In genomic region chr7:132771301-132771730, GRCh38 we compare ENCODE assay signal across 12 cellular contexts.
DNase-seq lines count a peak whose midpoint lies in the region; ATAC-seq, FAIRE-seq and TF ChIP-seq lines count a peak whose summit lies in the region.
"Had no signal": no experiment of that assay in that cellular context is flagged by ENCODE, and none has a peak within 500 bp of the region (broad histone marks: within the 10 kb centered on the region; RNA-seq: fewer than 3 reads in every experiment).

No MANE protein-coding gene starts in this region.

- no peaks in the 10 kb centered on the region for H3K27me3 Mint-ChIP-seq in T-helper 1 cell treated with Interleukin-12 subunit alpha and Interleukin-12 subunit beta and Interleukin-4 antibody, amounts not matched to agents 30 μg/mL and 1 μg/mL, for 36 hours (ENCODE audit: low read depth)
- H3K27me3 Mint-ChIP-seq: progenitor cell of endocrine pancreas had no signal

- peaks cover 15% of the 10 kb centered on the region for H3K4me1 Mint-ChIP-seq in T-helper 1 cell treated with Interleukin-12 subunit alpha and Interleukin-12 subunit beta and Interleukin-4 antibody, amounts not matched to agents 30 μg/mL and 1 μg/mL, for 36 hours (ENCODE audit: low read depth)

- peak; percentile 35 for DNase-seq in activated naive CD4-positive, alpha-beta T cell treated with anti-CD3 and anti-CD28 coated beads, Interleukin-2, amount 50 U/mL, for 16 hours
- peak; percentile 30 for DNase-seq in stimulated activated CD4-positive, alpha-beta T cell treated with anti-CD3 and anti-CD28 coated beads, Interleukin-15, amount 100 ng/mL, for 24 hours
- DNase-seq in NCI-H1930 (lab: John Stamatoyannopoulos, UW) = no peak
- DNase-seq in GM12891 (ENCODE audit: insufficient read length, low spot score) = no peak
- DNase-seq in NCI-H1092 (lab: John Stamatoyannopoulos, UW) = no peak
- no peak for DNase-seq in MV-4-11 (lab: John Stamatoyannopoulos, UW)
- DNase-seq: NCI-H2081 treated with DMSO at 0.1 percent for 48 hours had no signal

- H3K9me3 Mint-ChIP-seq in T-helper 1 cell treated with Interleukin-12 subunit alpha and Interleukin-12 subunit beta and Interleukin-4 antibody, amounts not matched to agents 30 μg/mL and 1 μg/mL, for 36 hours = peaks cover 18% of the 10 kb centered on the region

- no peak for TF ChIP-seq POLR2A in GM12891 (IDR thresholded peaks at IDR 0.05; ENCODE audit: low read depth, low read length)

- no peak overlapping the region for H3K4me3 Mint-ChIP-seq in T-helper 1 cell treated with Interleukin-12 subunit alpha and Interleukin-12 subunit beta and Interleukin-4 antibody, amounts not matched to agents 30 μg/mL and 1 μg/mL, for 36 hours
- H3K4me3 Mint-ChIP-seq: IgD-negative memory B cell had no signal

- no peak for FAIRE-seq in GM12891 (lab: Jason Lieb, UNC)

- H3K27ac Mint-ChIP-seq in T-helper 1 cell treated with Interleukin-12 subunit alpha and Interleukin-12 subunit beta and Interleukin-4 antibody, amounts not matched to agents 30 μg/mL and 1 μg/mL, for 36 hours = peak overlapping the region; percentile 53
- H3K27ac Mint-ChIP-seq: progenitor cell of endocrine pancreas had no signal

- ATAC-seq in GM21423 (IDR thresholded peaks at IDR 0.05; ENCODE audit: unreplicated experiment) = peak; percentile 59
- ATAC-seq: HCT116 had no signal

- H3K36me3 Mint-ChIP-seq in T-helper 1 cell treated with Interleukin-12 subunit alpha and Interleukin-12 subunit beta and Interleukin-4 antibody, amounts not matched to agents 30 μg/mL and 1 μg/mL, for 36 hours (ENCODE audit: low read depth) = peaks cover 5% of the 10 kb centered on the region
- H3K36me3 Mint-ChIP-seq: IgD-negative memory B cell had no signal

TF ChIP-seq in GM12891, 5 proteins besides CTCF, POLR2A, EP300 and RAD21:
- TF ChIP-seq SPI1 (IDR thresholded peaks at IDR 0.05; ENCODE audit: low read depth, low read length) (no peak), PAX5 (IDR thresholded peaks at IDR 0.05; ENCODE audit: insufficient read depth, low read length, severe bottlenecking) (no peak), POU2F2 (IDR thresholded peaks at IDR 0.05; ENCODE audit: low read depth, low read length) (no peak), TAF1 (IDR thresholded peaks at IDR 0.05; ENCODE audit: low read depth, low read length) (no peak), POLR2AphosphoS5 (IDR thresholded peaks at IDR 0.05; ENCODE audit: low read depth, low read length) (no peak)

Comparison
In these comparisons a context has a peak if more than half of its experiments do, and no peak if none do; other contexts are left out.
1. DNase-seq: peak in activated naive CD4-positive, alpha-beta T cell treated with anti-CD3 and anti-CD28 coated beads, Interleukin-2, amount 50 U/mL, for 16 hours (single experiment) and stimulated activated CD4-positive, alpha-beta T cell treated with anti-CD3 and anti-CD28 coated beads, Interleukin-15, amount 100 ng/mL, for 24 hours (single experiment); none in NCI-H1930 (0 of 2), GM12891 (single experiment), NCI-H1092 (single experiment) and MV-4-11 (single experiment).